In genomic region chr9:3502560-3503398, GRCh38 we compare ENCODE assay signal across 20 cellular contexts. TPM values are rescaled to one million over a fixed set of nuclear protein-coding genes. Genes with fewer than 3 reads are reported as not detected.
DNase-seq lines count a peak whose midpoint lies in the region; FAIRE-seq and TF ChIP-seq lines count a peak whose summit lies in the region.
"Had no signal": no experiment of that assay in that cellular context is flagged by ENCODE, and none has a peak within 500 bp of the region (broad histone marks: within the 10 kb centered on the region; RNA-seq: fewer than 3 reads in every experiment).

No MANE protein-coding gene starts in this region.

- H2AFZ ChIP-seq in trophoblast cell (ENCODE audit: insufficient read depth, low read length, poor library complexity) (no peak overlapping the region), hepatocyte (no peak overlapping the region)

- no peak overlapping the region for H3K14ac ChIP-seq in trophoblast cell (ENCODE audit: low read length)

- no peak overlapping the region for H2AK5ac ChIP-seq in trophoblast cell (ENCODE audit: low read length)

- H3K4me1 ChIP-seq in trophoblast cell (ENCODE audit: control insufficient read depth in 1 of 2, insufficient read depth in 2 of 2, low read length in 2 of 2) (no peaks in the 10 kb centered on the region), hepatocyte (ENCODE audit: insufficient read depth) (no peaks in the 10 kb centered on the region)
- H3K4me1 ChIP-seq: esophagus squamous epithelium had no signal

- H3K4me3 ChIP-seq in trophoblast cell (ENCODE audit: low read depth, low read length) (no peak overlapping the region), hepatocyte (no peak overlapping the region)
- H3K4me3 ChIP-seq: esophagus squamous epithelium, ovary, skin epidermis, upper lobe of left lung had no signal

- H3K9ac ChIP-seq in trophoblast cell (ENCODE audit: low read length) = no peak overlapping the region

- no peak overlapping the region for H3K4me2 ChIP-seq in trophoblast cell (ENCODE audit: low read length)
- H3K4me2 ChIP-seq in hepatocyte = no peak overlapping the region

- DNase-seq in NCI-H2081 (lab: John Stamatoyannopoulos, UW) (peak; percentile 21 to 60), NCI-H2081 treated with DMSO at 0.1 percent for 48 hours (lab: John Stamatoyannopoulos, UW) (no peak), NCI-H526 (lab: John Stamatoyannopoulos, UW) (peak; percentile 81 to 84), trophoblast cell (peak; percentile 15 to 57), NCI-H187 (lab: John Stamatoyannopoulos, UW) (no peak), NCI-H1417 (lab: John Stamatoyannopoulos, UW) (no peak), hepatocyte (ENCODE audit: low spot score) (no peak)
- DNase-seq: 8988T; activated CD4-positive, alpha-beta T cell treated with anti-CD3 and anti-CD28 coated beads for 1 hour; activated CD8-positive, alpha-beta memory T cell treated with anti-CD3 and anti-CD28 coated beads, Interleukin-2, amount 50 U/mL, for 4 hours; activated naive CD4-positive, alpha-beta T cell treated with anti-CD3 and anti-CD28 coated beads for 36 hours; DMS153; esophagus squamous epithelium; ovary; Right ventricle myocardium superior; stimulated activated naive CD4-positive, alpha-beta T cell had no signal

- no peaks in the 10 kb centered on the region for H4K20me1 ChIP-seq in hepatocyte (ENCODE audit: insufficient read depth, poor library complexity, severe bottlenecking)

- no peaks in the 10 kb centered on the region for H3K79me2 ChIP-seq in trophoblast cell (ENCODE audit: control insufficient read depth, insufficient read depth, low read length, poor library complexity)
- H3K79me2 ChIP-seq in hepatocyte = peaks cover 3% of the 10 kb centered on the region

- TF ChIP-seq CTCF in hepatocyte (IDR thresholded peaks at IDR 0.05; ENCODE audit: poor library complexity) = no peak

- H3K27me3 ChIP-seq in trophoblast cell (ENCODE audit: insufficient read depth, low read length) (no peaks in the 10 kb centered on the region), hepatocyte (no peaks in the 10 kb centered on the region)
- H3K27me3 ChIP-seq: esophagus squamous epithelium, ovary, upper lobe of left lung had no signal

- H3K79me1 ChIP-seq in trophoblast cell (ENCODE audit: low read length) = no peaks in the 10 kb centered on the region

- H2BK5ac ChIP-seq in trophoblast cell (ENCODE audit: low read depth, low read length, poor library complexity) = no peak overlapping the region

- H2BK12ac ChIP-seq in trophoblast cell (ENCODE audit: low read length) = no peak overlapping the region

- H3K23ac ChIP-seq in trophoblast cell (ENCODE audit: low read length) = no peak overlapping the region

- no peak overlapping the region for H4K12ac ChIP-seq in trophoblast cell (ENCODE audit: low read depth, low read length)

- no peak overlapping the region for H3K18ac ChIP-seq in trophoblast cell (ENCODE audit: low read length)

- no peak overlapping the region for H3K27ac ChIP-seq in trophoblast cell (ENCODE audit: low read depth, low read length)
- no peak overlapping the region for H3K27ac ChIP-seq in hepatocyte
- H3K27ac ChIP-seq: C4-2B, esophagus squamous epithelium, ovary, upper lobe of left lung had no signal

- peak; percentile 21 for FAIRE-seq in endometrium (lab: Jason Lieb, UNC)

- no peak overlapping the region for H4K8ac ChIP-seq in trophoblast cell (ENCODE audit: low read depth, low read length)

- H3K9me2 ChIP-seq in hepatocyte (replicated peaks; ENCODE audit: insufficient read depth) = no peaks in the 10 kb centered on the region

- H4K91ac ChIP-seq in trophoblast cell (ENCODE audit: low read depth, low read length) = no peak overlapping the region

- WGBS in trophoblast cell (ENCODE audit: extremely low coverage, insufficient coverage, insufficient read length) = 100% methylated on average over 1 of the region's 6 CpGs
- WGBS in hepatocyte (ENCODE audit: low lambda C conversion rate, missing lambda C conversion rate) = 89% methylated on average over 6 of the region's 6 CpGs

- H3K9me3 ChIP-seq in trophoblast cell (ENCODE audit: insufficient read depth, low read depth, low read length) (no peaks in the 10 kb centered on the region), hepatocyte (ENCODE audit: low read depth) (no peaks in the 10 kb centered on the region)
- H3K9me3 ChIP-seq: esophagus squamous epithelium, ovary, upper lobe of left lung had no signal

- no peaks in the 10 kb centered on the region for H3K36me3 ChIP-seq in trophoblast cell (ENCODE audit: control insufficient read depth in 1 of 2, insufficient read depth in 2 of 2, low read length in 2 of 2)
- H3K36me3 ChIP-seq in hepatocyte (replicated peaks; ENCODE audit: insufficient read depth, low read depth) = no peaks in the 10 kb centered on the region
- H3K36me3 ChIP-seq: esophagus squamous epithelium, ovary, upper lobe of left lung had no signal

- H3K4ac ChIP-seq in trophoblast cell (ENCODE audit: low read depth, low read length) = no peak overlapping the region

- H2BK120ac ChIP-seq in trophoblast cell (ENCODE audit: insufficient read depth, low read length, poor library complexity) = no peak overlapping the region

RNA-seq across cellular contexts. Expression of gene RFX3, which starts 23.0 kb away (rescaled TPM):
- 4.0 and 4.7 TPM in 2 replicates for polyA plus RNA-seq in trophoblast cell (2013)
- 6.5 and 7.9 TPM in 2 replicates for total RNA-seq in hepatocyte
- polyA plus RNA-seq in hepatocyte = 4.4 and 5.8 TPM in 2 replicates

Comparison
In these comparisons a context has a peak if more than half of its experiments do, and no peak if none do; other contexts are left out.
1. DNase-seq: peak in NCI-H2081 (2 of 2), NCI-H526 (2 of 2) and trophoblast cell (2 of 2); none in NCI-H2081 treated with DMSO at 0.1 percent for 48 hours (single experiment), NCI-H187 (0 of 2), NCI-H1417 (0 of 3) and hepatocyte (single experiment).